In the genomic region with DNA sequence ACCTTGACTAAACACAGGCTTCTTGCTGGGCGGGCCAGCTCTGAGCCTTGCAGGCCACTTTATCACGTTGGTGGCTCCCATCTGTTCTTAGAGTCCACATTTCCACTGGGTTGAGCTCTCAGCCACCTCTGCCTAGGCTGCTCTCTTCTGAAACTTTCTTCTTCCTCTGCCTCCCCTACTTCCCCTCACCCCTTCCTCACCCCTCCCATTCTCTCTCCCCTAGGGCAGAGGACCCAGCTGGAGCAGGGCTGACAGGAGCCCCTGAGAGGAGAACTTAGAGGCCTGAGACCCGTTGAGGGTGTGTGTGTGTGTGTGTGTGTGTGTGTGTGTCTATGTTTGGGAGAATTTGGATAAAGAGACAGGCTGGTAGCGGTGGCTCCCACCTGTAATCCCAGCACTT, we compare ENCODE assay signal across 14 cellular contexts. TPM values are rescaled to one million over a fixed set of nuclear protein-coding genes. Genes with fewer than 3 reads are reported as not detected.
DNase-seq lines count a peak whose midpoint lies in the region; ATAC-seq, FAIRE-seq and TF ChIP-seq lines count a peak whose summit lies in the region.
"Had no signal": no experiment of that assay in that cellular context is flagged by ENCODE, and none has a peak within 500 bp of the region (broad histone marks: within the 10 kb centered on the region; RNA-seq: fewer than 3 reads in every experiment).

No MANE protein-coding gene starts in this region.

- TF ChIP-seq CTCF in CD14-positive monocyte (IDR thresholded peaks at IDR 0.05) (no peak), left lung (IDR thresholded peaks at IDR 0.05) (no peak), breast epithelium (IDR thresholded peaks at IDR 0.05) (no peak)

- TF ChIP-seq POLR2A in breast epithelium (IDR thresholded peaks at IDR 0.05), result no peak

- H3K36me3 ChIP-seq in left lung, result no peaks in the 10 kb centered on the region
- H3K36me3 ChIP-seq in Karpas-422 (ENCODE audit: insufficient read depth, low read length), result no peaks in the 10 kb centered on the region
- no peaks in the 10 kb centered on the region for H3K36me3 ChIP-seq in breast epithelium
- H3K36me3 ChIP-seq: cardiac muscle cell, SJSA1 had no signal

- H3K4me1 Mint-ChIP-seq in CD14-positive monocyte (peaks cover 65% of the 10 kb centered on the region), T-cell (peaks cover 80 to 90% (median 85%) of the 10 kb centered on the region in 3 donors)

- peak overlapping the region in 1 of 2 donors; percentile 26 for H3K4me3 ChIP-seq in left lung
- no peak overlapping the region for H3K4me3 ChIP-seq in Karpas-422 (ENCODE audit: low read length)
- H3K4me3 ChIP-seq in breast epithelium, result no peak overlapping the region
- H3K4me3 ChIP-seq: cardiac muscle cell, SJSA1 had no signal

- H3K27me3 Mint-ChIP-seq in CD14-positive monocyte (ENCODE audit: low read depth in 3 of 3) (peaks cover 0 to 18% (median 0%) of the 10 kb centered on the region in 3 donors), T-cell (no peaks in the 10 kb centered on the region)

- H3K4me1 ChIP-seq in left lung, result peaks cover 10 to 35% of the 10 kb centered on the region in 2 donors
- H3K4me1 ChIP-seq in Karpas-422 (ENCODE audit: low read length), result peaks cover 56% of the 10 kb centered on the region
- H3K4me1 ChIP-seq in breast epithelium, result no peaks in the 10 kb centered on the region

- CTCF ChIA-PET in T-cell (lab: Charles Lee), result interaction anchor here (0.6 to 0.9 kb wide), 3 partner anchors 15 to 23 kb away, joined by 3 to 4 read pairs (median 3); no protein-coding TSS in a partner anchor

- peak overlapping the region; percentile 77 to 94 for H3K27ac ChIP-seq in left lung
- no peak overlapping the region for H3K27ac ChIP-seq in Karpas-422 (ENCODE audit: low read length)
- H3K27ac ChIP-seq in breast epithelium, result no peak overlapping the region
- H3K27ac ChIP-seq: cardiac muscle cell had no signal

- H3K79me2 ChIP-seq in Karpas-422 (ENCODE audit: low read length), result no peaks in the 10 kb centered on the region

- H3K9me3 ChIP-seq in left lung, result no peaks in the 10 kb centered on the region
- no peaks in the 10 kb centered on the region for H3K9me3 ChIP-seq in Karpas-422 (ENCODE audit: low read length)
- H3K9me3 ChIP-seq in breast epithelium, result no peaks in the 10 kb centered on the region
- H3K9me3 ChIP-seq: SJSA1 had no signal

- H2AFZ ChIP-seq in Karpas-422 (ENCODE audit: low read length), result no peak overlapping the region

- peaks cover 0 to 32% (median 12%) of the 10 kb centered on the region in 7 donors for H3K9me3 Mint-ChIP-seq in CD14-positive monocyte
- no peaks in the 10 kb centered on the region for H3K9me3 Mint-ChIP-seq in T-cell

- H3K27ac Mint-ChIP-seq in CD14-positive monocyte (peak overlapping the region; percentile 94 to 99 (median 98)), T-cell (peak overlapping the region; percentile 97 to 99)

- H3K27me3 ChIP-seq in left lung (no peaks in the 10 kb centered on the region), Karpas-422 (ENCODE audit: low read length) (no peaks in the 10 kb centered on the region), breast epithelium (peaks cover 0 to 20% of the 10 kb centered on the region in 2 donors)
- H3K27me3 ChIP-seq: cardiac muscle cell, SJSA1 had no signal

- DNase-seq in CD14-positive monocyte (ENCODE audit: low spot score), result no peak
- no peak for DNase-seq in GM18507 (ENCODE audit: extremely low spot score, insufficient read length, low read depth)
- no peak for DNase-seq in T-cell
- no peak for DNase-seq in left lung
- DNase-seq in Karpas-422, result no peak
- DNase-seq in retina, result no peak
- DNase-seq in EL, result no peak
- DNase-seq in breast epithelium (ENCODE audit: low spot score in 2 of 2), result no peak
- DNase-seq: DMS153; NCI-H1417 treated with DMSO at 0.1 percent for 48 hours; stimulated activated CD8-positive, alpha-beta memory T cell treated with anti-CD3 and anti-CD28 coated beads, Interleukin-4, amount 100 ng/mL, for 48 hours had no signal

- POLR2A ChIA-PET in T-cell (lab: Charles Lee), result interaction anchor here (0.6 to 1.5 kb wide), 4 partner anchors 13 to 134 kb away, joined by 3 to 6 read pairs (median 4); no protein-coding TSS in a partner anchor

- no peak overlapping the region for H3K9ac ChIP-seq in Karpas-422 (ENCODE audit: low read length)

- peak; percentile 74 for FAIRE-seq in GM18507 (lab: Jason Lieb, UNC)

- no peaks in the 10 kb centered on the region for H4K20me1 ChIP-seq in Karpas-422 (ENCODE audit: insufficient read depth, low read depth, low read length)

- H3K4me2 ChIP-seq in Karpas-422 (ENCODE audit: low read depth, low read length, poor library complexity, severe bottlenecking), result no peak overlapping the region

- H3K36me3 Mint-ChIP-seq in CD14-positive monocyte, result no peaks in the 10 kb centered on the region
- no peaks in the 10 kb centered on the region for H3K36me3 Mint-ChIP-seq in T-cell

- no peaks in the 10 kb centered on the region for H3K9me2 ChIP-seq in Karpas-422 (replicated peaks; ENCODE audit: insufficient read depth, low read length)

- H3K4me3 Mint-ChIP-seq in CD14-positive monocyte, result peak overlapping the region; percentile 69 to 71
- H3K4me3 Mint-ChIP-seq in T-cell, result peak overlapping the region; percentile 50 to 82 (median 78)

- ATAC-seq in T-cell (replicated peaks in 1 of 4), result no peak
- no peak for ATAC-seq in left lung

- intact Hi-C loops in CD14-positive monocyte (cut with micrococcal nuclease) (loop anchor here (5.0 to 10.0 kb wide), 3 partner anchors 50 to 540 kb away; no protein-coding TSS in a partner anchor), left lung (cut with DNase I) (no loop called here), breast epithelium (cut with DNase I; ENCODE audit: low total_unique reads) (no loop called here)

RNA-seq across cellular contexts. Expression of a gene that starts 19.9 kb away (rescaled TPM):
- polyA plus RNA-seq in CD14-positive monocyte, result over 10,000 TPM; 27,127 to 31,074 TPM
- total RNA-seq in T-cell (1,000 to 10,000 TPM; 5,030 to 6,201 (median 5,880) TPM), left lung (1,000 to 10,000 TPM; 4,574 to 4,791 TPM), breast epithelium (1,000 to 10,000 TPM; 1,496 to 5,389 (median 3,453) TPM)
- total RNA-seq in Karpas-422 (2014; rRNA removed; shearing (Covaris generic); ENCODE audit: low replicate concordance), result 2,363 and 3,856 TPM in 2 replicates

RNA-seq across cellular contexts. Expression of a gene that starts 48.6 kb away (rescaled TPM):
- 10 to 100 TPM; 48.5 to 61.9 TPM for polyA plus RNA-seq in CD14-positive monocyte
- total RNA-seq in T-cell (not detected), left lung (10 to 100 TPM in 1 of 2 donors, 1 to 10 TPM in 1; 5.7 to 24.6 TPM), breast epithelium (1 to 10 TPM in 2 of 3 donors, under 1 TPM in 1; 0.66 to 6.6 (median 1.0) TPM)
- total RNA-seq in Karpas-422 (2014; rRNA removed; shearing (Covaris generic); ENCODE audit: low replicate concordance), result not detected in 2 replicates
- total RNA-seq: cardiac muscle cell, H4, SJSA1 had no signal
- polyA plus RNA-seq: cardiac muscle cell had no signal

Comparison
In these comparisons a context has a peak if more than half of its experiments do, and no peak if none do; other contexts are left out.
1. H3K27ac ChIP-seq: peak in left lung (2 of 2); none in Karpas-422 (single experiment) and breast epithelium (0 of 2).
2. intact Hi-C loops: an anchor here in CD14-positive monocyte (5.0 to 10.0 kb wide); none called in left lung and breast epithelium.